20 cellular contexts compared by ENCODE assay signal in the genomic region with DNA sequence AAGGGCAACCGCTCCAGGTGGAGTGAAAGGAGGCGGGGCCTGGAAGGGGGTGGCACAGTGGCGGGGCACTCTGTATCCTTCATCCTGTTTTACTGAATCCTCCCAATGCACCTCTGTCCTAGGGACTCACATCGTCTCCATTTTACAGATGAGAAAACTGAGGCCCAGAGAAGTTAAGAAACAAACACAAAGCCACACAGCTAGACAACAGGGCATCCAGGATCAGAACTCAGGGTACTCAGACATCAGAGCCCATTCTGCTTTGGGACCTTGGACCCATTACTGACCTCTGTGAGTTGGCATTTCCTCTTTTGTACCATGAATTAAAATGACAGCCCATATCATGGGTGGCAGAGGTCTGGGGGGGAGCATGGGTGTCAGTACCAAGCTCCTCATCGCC.
"Had no signal": no experiment of that assay in that cellular context is flagged by ENCODE, and none has a peak within 500 bp of the region (broad histone marks: within the 10 kb centered on the region; RNA-seq: fewer than 3 reads in every experiment).

No MANE protein-coding gene starts in this region.

- DNase-seq: colonic mucosa; erythroblast; foreskin melanocyte; heart left ventricle; hippocampal formation; left colon; left ventricle myocardium superior; mesendoderm; naive B cell; posterior cingulate gyrus; sigmoid colon; stimulated activated CD4-positive, alpha-beta T cell treated with anti-CD3 and anti-CD28 coated beads, Interleukin-12 subunit alpha, Interleukin-12 subunit beta, amount 100 ng/mL, for 4 hours; stimulated activated naive CD4-positive, alpha-beta T cell; stomach; substantia nigra; transverse colon had no signal

- H3K27ac ChIP-seq: colonic mucosa, heart left ventricle, sigmoid colon, skin epidermis, stomach, thoracic aorta, transverse colon had no signal

- H3K27me3 ChIP-seq: colonic mucosa, heart left ventricle, sigmoid colon, stomach, transverse colon had no signal

- ATAC-seq: heart left ventricle, left colon, left ventricle myocardium superior had no signal

- H3K27ac Mint-ChIP-seq: nephron had no signal

- H3K4me3 Mint-ChIP-seq: naive B cell, nephron had no signal

- H3K9me3 ChIP-seq: colonic mucosa, thoracic aorta, transverse colon had no signal

- H3K27me3 Mint-ChIP-seq: naive B cell had no signal

- H3K4me3 ChIP-seq: colonic mucosa, heart left ventricle, lung, sigmoid colon, skin epidermis, stomach, thoracic aorta, transverse colon had no signal

- H3K36me3 ChIP-seq: colonic mucosa, heart left ventricle, sigmoid colon, transverse colon had no signal

- H3K4me1 ChIP-seq: colonic mucosa, sigmoid colon, stomach, transverse colon had no signal
